Comparison of ENCODE assay signal across 8 cellular contexts in genomic region chr12:57085999-57086950, GRCh38. TPM values are rescaled to one million over a fixed set of nuclear protein-coding genes. Genes with fewer than 3 reads are reported as not detected.
DNase-seq lines count a peak whose midpoint lies in the region; ATAC-seq and TF ChIP-seq lines count a peak whose summit lies in the region.

No MANE protein-coding gene starts in this region.

- DNase-seq in MG63 (peak; percentile 90), activated B cell treated with CpG ODN at 0.5 μM for 24 hours (no peak), ecto neural progenitor cell (ENCODE audit: low spot score) (peak; percentile 88), mesenchymal stem cell (peak; percentile 89), HuH-7.5 (ENCODE audit: low spot score) (no peak)
- no peak for DNase-seq in stimulated activated naive B cell treated with anti-CD40 and anti-IgM and Interleukin-4, amounts not matched to agents 10 μg/mL and 1 μg/mL and 100 μg/mL, for 72 hours

- CTCF ChIA-PET in activated B cell treated with CpG ODN at 0.5 μM for 24 hours (lab: Charles Lee), result interaction anchor here (0.6 to 10.6 kb wide), 4 partner anchors 16 to 26 kb away, joined by 4 to 102 read pairs (median 16); partner anchors contain the start of gene STAT6

- peak overlapping the region; percentile 95 for H3K4me2 ChIP-seq in mesenchymal stem cell (ENCODE audit: low read length, poor library complexity, severe bottlenecking)

- peaks cover 12% of the 10 kb centered on the region for H3K4me1 ChIP-seq in mesenchymal stem cell (ENCODE audit: control insufficient read depth, insufficient read depth, low read depth, low read length)

- H3K9me3 Mint-ChIP-seq in activated B cell treated with CpG ODN at 0.5 μM for 24 hours, result no peaks in the 10 kb centered on the region
- no peaks in the 10 kb centered on the region for H3K9me3 Mint-ChIP-seq in stimulated activated naive B cell treated with anti-CD40 and anti-IgM and Interleukin-4, amounts not matched to agents 10 μg/mL and 1 μg/mL and 100 μg/mL, for 72 hours

- no peak for TF ChIP-seq CTCF in activated B cell treated with CpG ODN at 0.5 μM for 24 hours (IDR thresholded peaks at IDR 0.05)

- no peak overlapping the region for H2AFZ ChIP-seq in mesenchymal stem cell (ENCODE audit: low read depth, low read length)

- H3K9me3 ChIP-seq in MG63, result no peaks in the 10 kb centered on the region
- no peaks in the 10 kb centered on the region for H3K9me3 ChIP-seq in mesenchymal stem cell (ENCODE audit: control insufficient read depth, low read length)

- H3K4ac ChIP-seq in mesenchymal stem cell (ENCODE audit: low read depth in 1 of 2, low read length in 2 of 2), result peak overlapping the region; percentile 35 to 95

- H3K18ac ChIP-seq in mesenchymal stem cell (ENCODE audit: low read depth in 1 of 2, low read length in 2 of 2), result peak overlapping the region; percentile 65 to 92

- H3K4me3 ChIP-seq in GM08714 (ENCODE audit: low read length) (peak overlapping the region; percentile 77), MG63 (peak overlapping the region; percentile 88), mesenchymal stem cell (ENCODE audit: insufficient read depth in 1 of 2, low read depth in 1 of 2, low read length in 2 of 2) (peak overlapping the region; percentile 65 to 81)

- no peak overlapping the region for H3K14ac ChIP-seq in mesenchymal stem cell (ENCODE audit: low read length in 2 of 2)

- no peak overlapping the region for H3K23ac ChIP-seq in mesenchymal stem cell (ENCODE audit: low read length in 2 of 2)

- peak overlapping the region; percentile 92 for H3K4me3 Mint-ChIP-seq in activated B cell treated with CpG ODN at 0.5 μM for 24 hours
- peak overlapping the region; percentile 91 to 98 for H3K4me3 Mint-ChIP-seq in stimulated activated naive B cell treated with anti-CD40 and anti-IgM and Interleukin-4, amounts not matched to agents 10 μg/mL and 1 μg/mL and 100 μg/mL, for 72 hours

- H2BK5ac ChIP-seq in mesenchymal stem cell (ENCODE audit: low read depth, low read length, poor library complexity, severe bottlenecking), result peak overlapping the region; percentile 77

- peaks cover 3% of the 10 kb centered on the region for H3K79me1 ChIP-seq in mesenchymal stem cell (replicated peaks; ENCODE audit: low read length, poor library complexity, severe bottlenecking)

- peaks cover 41% of the 10 kb centered on the region for H3K4me1 Mint-ChIP-seq in activated B cell treated with CpG ODN at 0.5 μM for 24 hours
- peaks cover 34 to 54% of the 10 kb centered on the region in 2 donors for H3K4me1 Mint-ChIP-seq in stimulated activated naive B cell treated with anti-CD40 and anti-IgM and Interleukin-4, amounts not matched to agents 10 μg/mL and 1 μg/mL and 100 μg/mL, for 72 hours

- peak overlapping the region; percentile 99 for H2BK120ac ChIP-seq in mesenchymal stem cell (ENCODE audit: low read depth, low read length)

- H2BK12ac ChIP-seq in mesenchymal stem cell (ENCODE audit: low read length in 2 of 2), result peak overlapping the region; percentile 80 to 86

- intact Hi-C loops in activated B cell treated with CpG ODN at 0.5 μM for 24 hours (cut with micrococcal nuclease), result loop anchor here (2.0 to 5.0 kb wide), 6 partner anchors 15 to 969 kb away; partner anchors contain the start of genes MBD6, PTGES3, R3HDM2 and RPL41

- no peaks in the 10 kb centered on the region for H3K27me3 ChIP-seq in MG63
- no peaks in the 10 kb centered on the region for H3K27me3 ChIP-seq in mesenchymal stem cell (ENCODE audit: control insufficient read depth in 1 of 2, insufficient read depth in 1 of 2, low read length in 2 of 2)

- POLR2A ChIA-PET in activated B cell treated with CpG ODN at 0.5 μM for 24 hours (lab: Charles Lee), result interaction anchor here (0.6 to 16.5 kb wide), 7 partner anchors 8 to 407 kb away, joined by 3 to 692 read pairs (median 4); partner anchors contain the start of genes LRP1, NEMP1 and STAT6

- peak overlapping the region; percentile 23 for H2AK5ac ChIP-seq in mesenchymal stem cell (ENCODE audit: low read length, severe bottlenecking)

- ATAC-seq in activated B cell treated with CpG ODN at 0.5 μM for 24 hours (ENCODE audit: low read depth), result no peak
- no peak for ATAC-seq in stimulated activated naive B cell treated with anti-CD40 and anti-IgM and Interleukin-4, amounts not matched to agents 10 μg/mL and 1 μg/mL and 100 μg/mL, for 72 hours (replicated peaks)
- ATAC-seq in HG03108 (IDR thresholded peaks at IDR 0.05; ENCODE audit: unreplicated experiment), result no peak

- H3K27ac ChIP-seq in mesenchymal stem cell (ENCODE audit: low read length, poor library complexity, severe bottlenecking), result peak overlapping the region; percentile 96

- no peak overlapping the region for H2BK15ac ChIP-seq in mesenchymal stem cell (ENCODE audit: low read depth, poor library complexity, severe bottlenecking)

- no peaks in the 10 kb centered on the region for H3K27me3 Mint-ChIP-seq in activated B cell treated with CpG ODN at 0.5 μM for 24 hours
- no peaks in the 10 kb centered on the region for H3K27me3 Mint-ChIP-seq in stimulated activated naive B cell treated with anti-CD40 and anti-IgM and Interleukin-4, amounts not matched to agents 10 μg/mL and 1 μg/mL and 100 μg/mL, for 72 hours

- H3K27ac Mint-ChIP-seq in activated B cell treated with CpG ODN at 0.5 μM for 24 hours, result peak overlapping the region; percentile 96
- peak overlapping the region; percentile 99 for H3K27ac Mint-ChIP-seq in stimulated activated naive B cell treated with anti-CD40 and anti-IgM and Interleukin-4, amounts not matched to agents 10 μg/mL and 1 μg/mL and 100 μg/mL, for 72 hours

- H3K36me3 ChIP-seq in MG63, result peaks cover 16% of the 10 kb centered on the region
- H3K36me3 ChIP-seq in mesenchymal stem cell (ENCODE audit: control insufficient read depth in 1 of 2, insufficient read depth in 2 of 2, low read depth in 1 of 2, low read length in 2 of 2), result peaks cover 3 to 9% of the 10 kb centered on the region in 2 experiments

- peaks cover 14% of the 10 kb centered on the region for H3K36me3 Mint-ChIP-seq in activated B cell treated with CpG ODN at 0.5 μM for 24 hours (ENCODE audit: low read depth)
- peaks cover 14 to 17% of the 10 kb centered on the region in 2 donors for H3K36me3 Mint-ChIP-seq in stimulated activated naive B cell treated with anti-CD40 and anti-IgM and Interleukin-4, amounts not matched to agents 10 μg/mL and 1 μg/mL and 100 μg/mL, for 72 hours

- H4K91ac ChIP-seq in mesenchymal stem cell (ENCODE audit: low read length), result peak overlapping the region; percentile 90

- H3K9ac ChIP-seq in mesenchymal stem cell (ENCODE audit: low read length), result peak overlapping the region; percentile 96

- 15% methylated on average over 18 of the region's 24 CpGs for WGBS in mesenchymal stem cell

- H4K8ac ChIP-seq in mesenchymal stem cell (ENCODE audit: low read length), result peak overlapping the region; percentile 78

RNA-seq across cellular contexts. Expression of gene NAB2, which starts 2.6 kb away (rescaled TPM):
- 28.7 and 45.1 TPM in 2 replicates for total RNA-seq in MG63 (2014; rRNA removed; shearing (Covaris generic); ENCODE audit: low replicate concordance)
- total RNA-seq in activated B cell treated with CpG ODN at 0.5 μM for 24 hours, result 20.4 and 22.1 TPM in 2 replicates
- 28.9 TPM for polyA plus RNA-seq in mesenchymal stem cell (2013, experiment 1 of 2)
- polyA plus RNA-seq in mesenchymal stem cell (2013, experiment 2 of 2), result 27.0 TPM

RNA-seq across cellular contexts. Expression of gene NEMP1, which starts 7.7 kb away (rescaled TPM):
- 14.6 and 14.9 TPM in 2 replicates for total RNA-seq in MG63 (2014; rRNA removed; shearing (Covaris generic); ENCODE audit: low replicate concordance)
- total RNA-seq in activated B cell treated with CpG ODN at 0.5 μM for 24 hours, result 23.0 and 27.6 TPM in 2 replicates
- polyA plus RNA-seq in mesenchymal stem cell (2013, experiment 1 of 2), result 6.2 TPM
- polyA plus RNA-seq in mesenchymal stem cell (2013, experiment 2 of 2), result 5.8 TPM

RNA-seq across cellular contexts. Expression of gene STAT6, which starts 24.9 kb away (rescaled TPM):
- total RNA-seq in MG63 (2014; rRNA removed; shearing (Covaris generic); ENCODE audit: low replicate concordance), result 53.6 and 59.7 TPM in 2 replicates
- 635 and 745 TPM in 2 replicates for total RNA-seq in activated B cell treated with CpG ODN at 0.5 μM for 24 hours
- 87.5 TPM for polyA plus RNA-seq in mesenchymal stem cell (2013, experiment 1 of 2)
- polyA plus RNA-seq in mesenchymal stem cell (2013, experiment 2 of 2), result 89.4 TPM

RNA-seq across cellular contexts. Expression of gene MYO1A, which starts 36.3 kb away (rescaled TPM):
- total RNA-seq in MG63 (2014; rRNA removed; shearing (Covaris generic); ENCODE audit: low replicate concordance), result not detected in 2 replicates
- 0.39 and 0.71 TPM in 2 replicates for total RNA-seq in activated B cell treated with CpG ODN at 0.5 μM for 24 hours
- not detected for polyA plus RNA-seq in mesenchymal stem cell (2013, experiment 1 of 2)
- not detected for polyA plus RNA-seq in mesenchymal stem cell (2013, experiment 2 of 2)

RNA-seq across cellular contexts. Expression of gene LRP1, which starts 42.0 kb away (rescaled TPM):
- 29.1 and 39.0 TPM in 2 replicates for total RNA-seq in MG63 (2014; rRNA removed; shearing (Covaris generic); ENCODE audit: low replicate concordance)
- 0.56 and 0.95 TPM in 2 replicates for total RNA-seq in activated B cell treated with CpG ODN at 0.5 μM for 24 hours
- polyA plus RNA-seq in mesenchymal stem cell (2013, experiment 1 of 2), result 68.9 TPM
- polyA plus RNA-seq in mesenchymal stem cell (2013, experiment 2 of 2), result 57.9 TPM

Comparison
In these comparisons a context has a peak if more than half of its experiments do, and no peak if none do; other contexts are left out.
1. DNase-seq: peak in MG63 (single experiment), ecto neural progenitor cell (single experiment) and mesenchymal stem cell (single experiment); none in activated B cell treated with CpG ODN at 0.5 μM for 24 hours (single experiment), stimulated activated naive B cell treated with anti-CD40 and anti-IgM and Interleukin-4, amounts not matched to agents 10 μg/mL and 1 μg/mL and 100 μg/mL, for 72 hours (single experiment) and HuH-7.5 (single experiment).
2. RNA of gene STAT6, which starts 24.9 kb away (total RNA-seq): 635 to 745 TPM in activated B cell treated with CpG ODN at 0.5 μM for 24 hours; 53.6 to 59.7 TPM in MG63; every median in the first group is over 10 times any median in the second.
3. Peak in every context shown above with its lines, with median percentiles within 50 percentile points of each other: H3K4me3 ChIP-seq.